8 cellular contexts compared by ENCODE assay signal in genomic region chr17:8249621-8250020, GRCh38. TPM values are rescaled to one million over a fixed set of nuclear protein-coding genes. Genes with fewer than 3 reads are reported as not detected.
DNase-seq lines count a peak whose midpoint lies in the region; ATAC-seq and TF ChIP-seq lines count a peak whose summit lies in the region.

No MANE protein-coding gene starts in this region.

- no peaks in the 10 kb centered on the region for H3K9me3 ChIP-seq in heart left ventricle
- no peaks in the 10 kb centered on the region for H3K9me3 ChIP-seq in breast epithelium
- H3K9me3 ChIP-seq in mononuclear cell (ENCODE audit: low read depth, low read length), result no peaks in the 10 kb centered on the region
- no peaks in the 10 kb centered on the region for H3K9me3 ChIP-seq in vagina

- 10 to 15% (median 13%) methylated on average over 8 of the region's 8 CpGs for WGBS in heart left ventricle, 4 donors

- ATAC-seq in heart left ventricle (no peak), left ventricle myocardium superior (no peak), HG02642 (IDR thresholded peaks at IDR 0.05; ENCODE audit: poor library complexity, unreplicated experiment) (no peak)

- intact Hi-C loops in heart left ventricle (cut with DNase I), result loop anchor here in 9 of 10 donors (2.0 to 10.0 kb wide), 10 partner anchors 27 to 128 kb away; partner anchors contain the start of genes RANGRF (in 5 of the 9), KRABD2 (in 1 of the 9) and SLC25A35 (in 1 of the 9)
- intact Hi-C loops in left ventricle myocardium superior (cut with micrococcal nuclease), result no loop called here
- intact Hi-C loops in breast epithelium (cut with DNase I; ENCODE audit: low total_unique reads), result no loop called here
- intact Hi-C loops in vagina (cut with DNase I), result loop anchor here (2.0 to 5.0 kb wide), 2 partner anchors 48 to 63 kb away; partner anchors contain the start of gene SLC25A35

- DNase-seq in heart left ventricle (no peak), left ventricle myocardium superior (no peak), breast epithelium (ENCODE audit: low spot score in 2 of 2) (no peak), vagina (ENCODE audit: extremely low spot score in 2 of 2) (no peak), GM03348 (ENCODE audit: low spot score) (no peak), SIG-M5 (lab: John Stamatoyannopoulos, UW) (no peak)

- H3K27ac ChIP-seq in heart left ventricle (peak overlapping the region in 8 of 12 donors; percentile 92 to 99 (median 96)), breast epithelium (peak overlapping the region; percentile 96 to 99), vagina (peak overlapping the region; percentile 98)

- peaks cover 0 to 25% (median 12%) of the 10 kb centered on the region in 12 donors for H3K4me1 ChIP-seq in heart left ventricle
- no peaks in the 10 kb centered on the region for H3K4me1 ChIP-seq in breast epithelium
- peaks cover 33% of the 10 kb centered on the region for H3K4me1 ChIP-seq in mononuclear cell (ENCODE audit: insufficient read depth, low read length)
- H3K4me1 ChIP-seq in vagina, result peaks cover 10% of the 10 kb centered on the region

- TF ChIP-seq CTCF in heart left ventricle (IDR thresholded peaks at IDR 0.05) (no peak), breast epithelium (IDR thresholded peaks at IDR 0.05) (no peak), vagina (IDR thresholded peaks at IDR 0.05) (no peak)

- H3K4me3 ChIP-seq in heart left ventricle (peak overlapping the region; percentile 34 to 96 (median 69)), breast epithelium (peak overlapping the region; percentile 66 to 86 (median 76)), mononuclear cell (ENCODE audit: low read length) (peak overlapping the region; percentile 99), vagina (peak overlapping the region; percentile 85 to 89)

- H3K27me3 ChIP-seq in heart left ventricle (no peaks in the 10 kb centered on the region), breast epithelium (no peaks in the 10 kb centered on the region), mononuclear cell (ENCODE audit: insufficient read depth, low read length) (no peaks in the 10 kb centered on the region), vagina (no peaks in the 10 kb centered on the region)

- TF ChIP-seq POLR2A in heart left ventricle (IDR thresholded peaks at IDR 0.05), result no peak
- TF ChIP-seq POLR2A in breast epithelium (IDR thresholded peaks at IDR 0.05), result no peak
- TF ChIP-seq POLR2A in vagina (IDR thresholded peaks at IDR 0.05), result no peak

- H3K36me3 ChIP-seq in heart left ventricle (peaks cover 0 to 19% (median 7%) of the 10 kb centered on the region in 9 donors), breast epithelium (no peaks in the 10 kb centered on the region), vagina (no peaks in the 10 kb centered on the region)

RNA-seq across cellular contexts. Expression of gene PFAS, which starts 0.5 kb away (rescaled TPM):
- total RNA-seq in heart left ventricle (10 to 100 TPM in 7 of 9 donors, 1 to 10 TPM in 2; 7.7 to 23.8 (median 14.1) TPM), left ventricle myocardium superior (12.1 TPM), breast epithelium (10 to 100 TPM; 10.2 to 23.6 (median 18.7) TPM), mononuclear cell (6.0 TPM), vagina (36.3 TPM)
- polyA plus RNA-seq in heart left ventricle, result 10 to 100 TPM in 1 of 2 donors, 1 to 10 TPM in 1; 6.1 to 11.8 TPM

RNA-seq across cellular contexts. Expression of gene CTC1, which starts 1.8 kb away (rescaled TPM):
- 10 to 100 TPM in 7 of 9 donors, 1 to 10 TPM in 2; 4.6 to 24.4 (median 12.1) TPM for total RNA-seq in heart left ventricle
- 10 to 100 TPM in 1 of 2 donors, 1 to 10 TPM in 1; 7.9 to 13.3 TPM for polyA plus RNA-seq in heart left ventricle
- total RNA-seq in left ventricle myocardium superior, result 16.2 TPM
- 10 to 100 TPM; 12.8 to 35.7 (median 32.1) TPM for total RNA-seq in breast epithelium
- total RNA-seq in mononuclear cell, result 61.2 TPM
- 33.9 TPM for total RNA-seq in vagina

RNA-seq across cellular contexts. Expression of gene RANGRF, which starts 38.8 kb away (rescaled TPM):
- total RNA-seq in heart left ventricle, result 10 to 100 TPM; 22.3 to 33.6 (median 27.1) TPM
- polyA plus RNA-seq in heart left ventricle, result 10 to 100 TPM; 36.3 to 54.2 TPM
- total RNA-seq in left ventricle myocardium superior, result 24.9 TPM
- 10 to 100 TPM; 22.1 to 25.2 (median 23.1) TPM for total RNA-seq in breast epithelium
- total RNA-seq in mononuclear cell, result 5.1 TPM
- 19.4 TPM for total RNA-seq in vagina

RNA-seq across cellular contexts. Expression of gene AURKB, which starts 39.2 kb away (rescaled TPM):
- total RNA-seq in heart left ventricle (10 to 100 TPM in 1 of 9 donors, 1 to 10 TPM in 1, under 1 TPM in 3, not detected in 4; 0.23 to 10.3 (median 0.81) TPM), left ventricle myocardium superior (0.47 TPM), breast epithelium (1 to 10 TPM in 2 of 3 donors, under 1 TPM in 1; 0.44 to 3.8 (median 1.6) TPM), mononuclear cell (1.5 TPM), vagina (not detected)
- polyA plus RNA-seq in heart left ventricle, result under 1 TPM in 1 of 2 donors, not detected in 1; 0.47 TPM

RNA-seq across cellular contexts. Expression of gene SLC25A35, which starts 45.6 kb away (rescaled TPM):
- 1 to 10 TPM in 8 of 9 donors, under 1 TPM in 1; 0.52 to 7.5 (median 2.1) TPM for total RNA-seq in heart left ventricle
- polyA plus RNA-seq in heart left ventricle, result 1 to 10 TPM; 2.2 to 3.9 TPM
- 2.2 TPM for total RNA-seq in left ventricle myocardium superior
- 1 to 10 TPM in 2 of 3 donors, under 1 TPM in 1; 0.96 to 4.7 (median 3.3) TPM for total RNA-seq in breast epithelium
- total RNA-seq in mononuclear cell, result 0.42 TPM
- 8.3 TPM for total RNA-seq in vagina

Comparison
In these comparisons a context has a peak if more than half of its experiments do, and no peak if none do; other contexts are left out.
1. intact Hi-C loops: an anchor here in heart left ventricle (2.0 to 10.0 kb wide) and vagina (2.0 to 5.0 kb wide); none called in left ventricle myocardium superior and breast epithelium.